25 cellular contexts compared by ENCODE assay signal in genomic region chr2:50831666-50832065, GRCh38.
"Had no signal": no experiment of that assay in that cellular context is flagged by ENCODE, and none has a peak within 500 bp of the region (broad histone marks: within the 10 kb centered on the region; RNA-seq: fewer than 3 reads in every experiment).

No MANE protein-coding gene starts in this region.

- DNase-seq: activated CD4-positive, alpha-beta memory T cell treated with anti-CD3 and anti-CD28 coated beads for 36 hours; activated CD4-positive, alpha-beta T cell treated with anti-CD3 and anti-CD28 coated beads for 48 hours; activated CD4-positive, CD25-positive, alpha-beta regulatory T cell; activated effector memory CD4-positive, alpha-beta T cell treated with anti-CD3 and anti-CD28 coated beads, Interleukin-2, amount 50 U/mL, for 16 hours; activated naive CD4-positive, alpha-beta T cell treated with anti-CD3 and anti-CD28 coated beads, Interleukin-2, amount 50 U/mL, for 16 hours; activated naive CD8-positive, alpha-beta T cell treated with anti-CD3 and anti-CD28 coated beads, Interleukin-2, amount 50 U/mL, for 24 hours; activated T-cell treated with anti-CD3 and anti-CD28 coated beads, Interleukin-2, amount 50 U/mL, for 72 hours; body of pancreas; dermis blood vessel endothelial cell; effector memory CD4-positive, alpha-beta T cell; foreskin melanocyte; left cardiac atrium; nephron progenitor cell; right cardiac atrium; stimulated activated CD4-positive, alpha-beta T cell treated with anti-CD3 and anti-CD28 coated beads, Interleukin-4, amount 100 ng/mL, for 24 hours; stimulated activated naive CD8-positive, alpha-beta T cell treated with anti-CD3 and anti-CD28 coated beads, Interleukin-15, Interleukin-2, amounts not matched to agents 100 U/mL and 50 U/mL, for 24 hours; T1000; thyroid gland; upper lobe of right lung had no signal

- H3K27me3 Mint-ChIP-seq: activated CD4-positive, alpha-beta memory T cell treated with anti-CD3 and anti-CD28 coated beads for 36 hours; activated naive CD8-positive, alpha-beta T cell treated with anti-CD3 and anti-CD28 coated beads, Interleukin-2, amount 50 U/mL, for 24 hours; memory B cell had no signal

- H3K4me1 ChIP-seq: body of pancreas, prostate gland, thyroid gland, upper lobe of right lung had no signal

- H3K27ac Mint-ChIP-seq: activated CD4-positive, alpha-beta memory T cell treated with anti-CD3 and anti-CD28 coated beads for 36 hours; activated naive CD8-positive, alpha-beta T cell treated with anti-CD3 and anti-CD28 coated beads, Interleukin-2, amount 50 U/mL, for 24 hours; activated T-cell treated with anti-CD3 and anti-CD28 coated beads, Interleukin-2, amount 50 U/mL, for 72 hours; memory B cell; nephron progenitor cell; T-helper 1 cell treated with Interleukin-12 subunit alpha and Interleukin-12 subunit beta and Interleukin-4 antibody, amounts not matched to agents 30 μg/mL and 1 μg/mL, for 36 hours had no signal

- H3K9me3 Mint-ChIP-seq: T-helper 1 cell treated with Interleukin-12 subunit alpha and Interleukin-12 subunit beta and Interleukin-4 antibody, amounts not matched to agents 30 μg/mL and 1 μg/mL, for 36 hours had no signal

- H3K4me1 Mint-ChIP-seq: activated naive CD8-positive, alpha-beta T cell treated with anti-CD3 and anti-CD28 coated beads, Interleukin-2, amount 50 U/mL, for 24 hours; memory B cell; nephron progenitor cell had no signal

- H3K9me3 ChIP-seq: body of pancreas, prostate gland, thyroid gland, upper lobe of right lung had no signal

- H3K36me3 Mint-ChIP-seq: activated CD4-positive, alpha-beta memory T cell treated with anti-CD3 and anti-CD28 coated beads for 36 hours; memory B cell had no signal

- H3K27me3 ChIP-seq: body of pancreas, thyroid gland, upper lobe of right lung had no signal

- H3K36me3 ChIP-seq: prostate gland, thyroid gland, upper lobe of right lung had no signal

- ATAC-seq: activated naive CD8-positive, alpha-beta T cell treated with anti-CD3 and anti-CD28 coated beads, Interleukin-2, amount 50 U/mL, for 24 hours; activated T-cell treated with anti-CD3 and anti-CD28 coated beads, Interleukin-2, amount 50 U/mL, for 72 hours; body of pancreas; esophagus mucosa; left cardiac atrium; right cardiac atrium; stimulated activated naive CD8-positive, alpha-beta T cell treated with anti-CD3 and anti-CD28 coated beads, Interleukin-15, Interleukin-2, amounts not matched to agents 100 U/mL and 50 U/mL, for 24 hours; upper lobe of right lung had no signal

- H3K27ac ChIP-seq: body of pancreas, prostate gland, thyroid gland, upper lobe of right lung had no signal

- H3K4me3 Mint-ChIP-seq: activated CD4-positive, alpha-beta memory T cell treated with anti-CD3 and anti-CD28 coated beads for 36 hours; activated naive CD8-positive, alpha-beta T cell treated with anti-CD3 and anti-CD28 coated beads, Interleukin-2, amount 50 U/mL, for 24 hours; activated T-cell treated with anti-CD3 and anti-CD28 coated beads, Interleukin-2, amount 50 U/mL, for 72 hours; memory B cell; nephron progenitor cell; T-helper 1 cell treated with Interleukin-12 subunit alpha and Interleukin-12 subunit beta and Interleukin-4 antibody, amounts not matched to agents 30 μg/mL and 1 μg/mL, for 36 hours had no signal

- H3K4me3 ChIP-seq: body of pancreas, prostate gland, thyroid gland, upper lobe of right lung had no signal

- FAIRE-seq: endothelial cell of umbilical vein, islet of Langerhans had no signal
